Comparison of ENCODE assay signal across 19 cellular contexts in the genomic region with DNA sequence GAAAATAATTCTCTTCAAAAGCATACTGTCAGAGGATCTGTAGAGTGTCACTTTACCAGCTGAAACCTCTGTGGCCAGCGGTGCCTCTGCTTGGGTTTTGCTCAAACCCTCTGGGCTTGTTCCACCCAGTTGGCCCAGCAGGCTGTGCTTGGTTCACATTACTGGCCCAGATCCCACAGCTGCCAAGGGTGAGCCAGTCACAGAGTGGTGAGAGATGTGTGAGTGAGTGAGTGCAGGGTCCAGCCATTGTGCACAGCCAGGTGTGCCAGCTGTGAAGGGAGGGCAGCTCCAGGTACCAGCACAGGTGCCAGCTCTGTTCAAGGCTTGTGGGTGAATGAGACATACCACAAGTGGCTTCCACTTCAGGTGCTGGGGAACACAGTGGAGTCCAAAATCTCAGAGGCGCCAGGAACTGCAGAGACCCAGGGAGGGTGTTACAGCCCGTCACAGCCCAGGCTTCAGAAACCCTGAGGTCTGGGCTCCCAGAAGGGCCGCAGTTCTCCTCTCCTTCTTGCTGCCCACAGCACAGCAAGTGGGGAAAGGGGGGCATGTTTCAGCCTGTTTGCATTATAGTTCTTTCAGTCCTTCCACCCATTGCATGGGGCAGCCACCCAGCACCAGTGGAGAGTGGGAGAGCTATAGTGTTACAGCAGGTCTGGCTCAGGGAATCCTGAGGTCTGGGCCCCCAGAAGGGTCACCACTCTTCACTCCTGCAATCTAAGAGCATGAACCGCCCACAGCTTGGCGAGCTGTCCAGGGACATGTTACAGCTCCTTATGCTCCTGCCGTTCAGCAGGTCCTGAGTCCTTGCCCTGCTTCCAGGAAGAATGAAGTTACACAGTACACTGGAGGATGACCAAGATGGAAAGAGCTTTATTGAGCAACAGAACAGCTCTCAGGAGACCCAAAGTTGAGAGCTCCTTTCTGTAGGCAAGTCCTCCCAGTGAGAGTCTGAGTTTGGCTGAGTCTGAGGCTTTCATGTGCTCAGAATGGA.
A peak's percentile ranks its signal among the peaks of the same experiment; 100 is the strongest.
DNase-seq lines count a peak whose midpoint lies in the region; ATAC-seq, FAIRE-seq and TF ChIP-seq lines count a peak whose summit lies in the region.
"Had no signal": no experiment of that assay in that cellular context is flagged by ENCODE, and none has a peak within 500 bp of the region (broad histone marks: within the 10 kb centered on the region; RNA-seq: fewer than 3 reads in every experiment).

No MANE protein-coding gene starts in this region.

- no peak for FAIRE-seq in kidney (lab: Jason Lieb, UNC)
- FAIRE-seq: D721Med, GM12891, GM19239, K562 had no signal

- H3K9ac ChIP-seq in kidney (ENCODE audit: low read length in 2 of 2): no peak overlapping the region
- H3K9ac ChIP-seq: GM23248 had no signal

- H3K27ac ChIP-seq in kidney (ENCODE audit: low read depth in 2 of 2, low read length in 2 of 2) (no peak overlapping the region), aorta (ENCODE audit: low read depth in 1 of 2, low read length in 2 of 2) (no peak overlapping the region)
- H3K27ac ChIP-seq: C4-2B, GM23248, Peyer's patch, SK-N-MC had no signal

- H3K9me3 ChIP-seq in kidney (ENCODE audit: control insufficient read depth in 1 of 2, low read length in 2 of 2): no peaks in the 10 kb centered on the region
- peaks cover 2% of the 10 kb centered on the region for H3K9me3 ChIP-seq in aorta (ENCODE audit: control insufficient read depth, low read length)
- H3K9me3 ChIP-seq: Peyer's patch had no signal

- H3K4me3 ChIP-seq in fibroblast of mammary gland (ENCODE audit: control insufficient read depth, low read depth, low read length) (no peak overlapping the region), kidney (ENCODE audit: low read length in 2 of 2) (no peak overlapping the region), aorta (ENCODE audit: low read length in 2 of 2) (no peak overlapping the region)
- H3K4me3 ChIP-seq: GM23248, K562, Peyer's patch, SK-N-MC had no signal

- no peak for TF ChIP-seq CTCF in fibroblast of mammary gland (conservative IDR thresholded peaks at IDR 0.05; ENCODE audit: control insufficient read depth, insufficient read depth, low read depth, low read length)
- TF ChIP-seq CTCF in kidney (IDR thresholded peaks at IDR 0.05; ENCODE audit: borderline replicate concordance, extremely low read depth, insufficient read depth): no peak

- H3K4me1 ChIP-seq in kidney (ENCODE audit: control insufficient read depth in 1 of 2, insufficient read depth in 1 of 2, low read depth in 1 of 2, low read length in 2 of 2) (no peaks in the 10 kb centered on the region), aorta (ENCODE audit: control insufficient read depth in 1 of 2, insufficient read depth in 2 of 2, low read length in 2 of 2) (no peaks in the 10 kb centered on the region)
- H3K4me1 ChIP-seq: Peyer's patch had no signal

- DNase-seq in RPMI7951 (ENCODE audit: low read depth): peak; percentile 2
- DNase-seq in fibroblast of mammary gland (ENCODE audit: low read depth): peak; percentile 4
- DNase-seq in kidney: peak; percentile 53
- peak in 1 of 2 donors; percentile 54 for DNase-seq in aorta
- no peak for DNase-seq in activated naive CD4-positive, alpha-beta T cell treated with anti-CD3 and anti-CD28 coated beads, Interleukin-2, amount 50 U/mL, for 16 hours
- DNase-seq in NCI-H2029 treated with DMSO at 0.1 percent for 48 hours (lab: John Stamatoyannopoulos, UW): no peak
- no peak for DNase-seq in activated gamma-delta T cell (lab: John Stamatoyannopoulos, UW)
- DNase-seq: GM23248, NCI-H1105 treated with DMSO at 0.1 percent for 48 hours, NCI-H2029, NCI-H2171, Peyer's patch, SHP77 had no signal

- no peaks in the 10 kb centered on the region for H3K27me3 ChIP-seq in aorta (ENCODE audit: control insufficient read depth in 1 of 2, insufficient read depth in 2 of 2, low read length in 1 of 2)
- H3K27me3 ChIP-seq: Peyer's patch had no signal

- H3K36me3 ChIP-seq in kidney (ENCODE audit: control insufficient read depth in 1 of 2, insufficient read depth in 2 of 2, low read length in 2 of 2): no peaks in the 10 kb centered on the region
- H3K36me3 ChIP-seq in aorta (ENCODE audit: control insufficient read depth in 1 of 2, insufficient read depth in 2 of 2, low read length in 1 of 2): no peaks in the 10 kb centered on the region
- H3K36me3 ChIP-seq: Peyer's patch had no signal

- WGBS in aorta, 2 donors: 75 to 79% methylated on average over 7 of the region's 7 CpGs

- intact Hi-C loops in kidney (cut with DNase I) (no loop called here), aorta (cut with DNase I) (no loop called here)

- ATAC-seq in aorta (ENCODE audit: low FRiP score): peak; percentile 45
- ATAC-seq: K562 had no signal

Comparison
In these comparisons a context has a peak if more than half of its experiments do, and no peak if none do; other contexts are left out.
1. DNase-seq: peak in RPMI7951 (single experiment), fibroblast of mammary gland (single experiment) and kidney (single experiment); none in activated naive CD4-positive, alpha-beta T cell treated with anti-CD3 and anti-CD28 coated beads, Interleukin-2, amount 50 U/mL, for 16 hours (single experiment), NCI-H2029 treated with DMSO at 0.1 percent for 48 hours (single experiment) and activated gamma-delta T cell (single experiment).